Comparison of ENCODE assay signal across 1 cellular context in genomic region chr10:66828957-66829356, GRCh38.
TF ChIP-seq lines count a peak whose summit lies in the region.

No MANE protein-coding gene starts in this region.

TF ChIP-seq in GM23338, 12 proteins besides CTCF, POLR2A, EP300 and RAD21 (continued from another document):
- TF ChIP-seq REST (IDR thresholded peaks at IDR 0.05; ENCODE audit: unreplicated experiment) (no peak), JUNB (IDR thresholded peaks at IDR 0.05; ENCODE audit: unreplicated experiment) (no peak), CREB1 (CRISPR knock-in tag; IDR thresholded peaks at IDR 0.05; ENCODE audit: low read depth) (no peak), ZNF114 (CRISPR knock-in tag; IDR thresholded peaks at IDR 0.05) (no peak), ZNF331 (CRISPR knock-in tag; IDR thresholded peaks at IDR 0.05; ENCODE audit: low read depth) (no peak), NANOG (IDR thresholded peaks at IDR 0.05; ENCODE audit: borderline replicate concordance) (no peak), ETS1 (IDR thresholded peaks at IDR 0.05) (no peak), EZH2phosphoT487 (IDR thresholded peaks at IDR 0.05; ENCODE audit: unreplicated experiment) (no peak)
TF ChIP-seq in GM23338: peak in this region for 0.
